29 cellular contexts compared by ENCODE assay signal in the genomic region with DNA sequence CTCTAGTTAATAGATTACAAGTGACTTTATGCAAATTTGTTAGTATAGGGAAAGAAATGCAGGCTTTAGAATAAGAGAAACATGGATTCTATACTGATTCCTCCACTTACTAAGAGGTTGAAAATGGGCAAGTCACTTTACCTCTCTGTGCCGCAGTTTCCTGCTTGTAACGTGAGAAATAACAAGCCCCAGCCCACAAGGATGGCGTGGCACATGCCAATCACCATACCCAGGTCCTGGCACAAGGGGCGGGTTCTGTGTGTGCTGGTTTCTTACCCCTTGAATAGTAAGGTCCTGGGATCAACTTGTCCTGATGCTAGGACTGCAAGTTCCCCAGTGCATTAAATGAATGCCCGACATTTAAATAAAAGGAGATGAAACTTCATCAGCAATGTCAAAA. TPM values are rescaled to one million over a fixed set of nuclear protein-coding genes. Genes with fewer than 3 reads are reported as not detected.
A peak's percentile ranks its signal among the peaks of the same experiment; 100 is the strongest.
DNase-seq lines count a peak whose midpoint lies in the region; ATAC-seq, FAIRE-seq and TF ChIP-seq lines count a peak whose summit lies in the region.
"Had no signal": no experiment of that assay in that cellular context is flagged by ENCODE, and none has a peak within 500 bp of the region (broad histone marks: within the 10 kb centered on the region; RNA-seq: fewer than 3 reads in every experiment).

No MANE protein-coding gene starts in this region.

- no peaks in the 10 kb centered on the region for H3K9me3 Mint-ChIP-seq in activated CD4-positive, alpha-beta T cell treated with anti-CD3 and anti-CD28 coated beads, Interleukin-2, amount 10 ng/mL, durations not matched to agents 7 days and 5 days
- no peaks in the 10 kb centered on the region for H3K9me3 Mint-ChIP-seq in CD8-positive, alpha-beta T cell
- H3K9me3 Mint-ChIP-seq in activated naive CD4-positive, alpha-beta T cell treated with anti-CD3 and anti-CD28 coated beads, Interleukin-2, amount 10 ng/mL, durations not matched to agents 7 days and 5 days, result no peaks in the 10 kb centered on the region
- H3K9me3 Mint-ChIP-seq in naive thymus-derived CD4-positive, alpha-beta T cell, result peaks cover 0 to 5% (median 0%) of the 10 kb centered on the region in 11 donors
- H3K9me3 Mint-ChIP-seq: activated T-helper 1 cell treated with anti-CD3 and anti-CD28 coated beads, Interleukin-12 subunit alpha, Interleukin-12 subunit beta, Interleukin-2, Interleukin-4 antibody, amounts not matched to agents 30 ng/mL and 10 ng/mL and 1 ng/mL, durations not matched to agents 14 hours and 24 hours and 36 hours; neural crest cell; T-helper 2 cell treated with Interferon-gamma antibody and Interleukin-4, amounts not matched to agents 5 μg/mL and 100 μg/mL, for 36 hours had no signal

- peaks cover 58% of the 10 kb centered on the region for H3K4me1 ChIP-seq in CD8-positive, alpha-beta T cell (ENCODE audit: insufficient read depth, low read length)
- peaks cover 42 to 56% of the 10 kb centered on the region in 2 donors for H3K4me1 ChIP-seq in naive thymus-derived CD4-positive, alpha-beta T cell (ENCODE audit: control insufficient read depth in 2 of 2, insufficient read depth in 2 of 2, low read length in 2 of 2)
- H3K4me1 ChIP-seq: gastroesophageal sphincter, upper lobe of right lung had no signal

- H3K4me3 Mint-ChIP-seq in activated CD4-positive, alpha-beta T cell treated with anti-CD3 and anti-CD28 coated beads, Interleukin-2, amount 10 ng/mL, durations not matched to agents 7 days and 5 days, result no peak overlapping the region
- no peak overlapping the region for H3K4me3 Mint-ChIP-seq in CD8-positive, alpha-beta T cell
- no peak overlapping the region for H3K4me3 Mint-ChIP-seq in activated naive CD4-positive, alpha-beta T cell treated with anti-CD3 and anti-CD28 coated beads, Interleukin-2, amount 10 ng/mL, durations not matched to agents 7 days and 5 days
- H3K4me3 Mint-ChIP-seq in naive thymus-derived CD4-positive, alpha-beta T cell, result peak overlapping the region in 3 of 10 donors; percentile 25 to 50 (median 48)
- H3K4me3 Mint-ChIP-seq: activated T-helper 1 cell treated with anti-CD3 and anti-CD28 coated beads, Interleukin-12 subunit alpha, Interleukin-12 subunit beta, Interleukin-2, Interleukin-4 antibody, amounts not matched to agents 30 ng/mL and 10 ng/mL and 1 ng/mL, durations not matched to agents 14 hours and 24 hours and 36 hours; CD14-positive monocyte; neural crest cell; stimulated activated naive B cell treated with anti-CD40 and anti-IgM and Interleukin-4, amounts not matched to agents 10 μg/mL and 1 μg/mL and 100 μg/mL, for 72 hours; T-helper 2 cell treated with Interferon-gamma antibody and Interleukin-4, amounts not matched to agents 5 μg/mL and 100 μg/mL, for 36 hours had no signal

- H3K4me3 ChIP-seq in CD8-positive, alpha-beta T cell (ENCODE audit: low read depth, low read length), result no peak overlapping the region
- no peak overlapping the region for H3K4me3 ChIP-seq in naive thymus-derived CD4-positive, alpha-beta T cell (ENCODE audit: low read length)
- H3K4me3 ChIP-seq: gastroesophageal sphincter, ovary, upper lobe of right lung had no signal

- no peak for FAIRE-seq in urothelium cell line (lab: Jason Lieb, UNC)

- H3K9me3 ChIP-seq in CD8-positive, alpha-beta T cell (ENCODE audit: low read length), result no peaks in the 10 kb centered on the region
- H3K9me3 ChIP-seq in naive thymus-derived CD4-positive, alpha-beta T cell (ENCODE audit: control insufficient read depth in 2 of 3, low read length in 3 of 3), result no peaks in the 10 kb centered on the region
- H3K9me3 ChIP-seq: gastroesophageal sphincter, ovary, upper lobe of right lung had no signal

- peak; percentile 48 for ATAC-seq in CD8-positive, alpha-beta T cell
- peak; percentile 44 for ATAC-seq in naive thymus-derived CD4-positive, alpha-beta T cell
- ATAC-seq: gastroesophageal sphincter; left cardiac atrium; Panc1; stimulated activated naive B cell treated with anti-CD40 and anti-IgM and Interleukin-4, amounts not matched to agents 10 μg/mL and 1 μg/mL and 100 μg/mL, for 72 hours; upper lobe of right lung had no signal

- H3K27ac Mint-ChIP-seq in activated CD4-positive, alpha-beta T cell treated with anti-CD3 and anti-CD28 coated beads, Interleukin-2, amount 10 ng/mL, durations not matched to agents 7 days and 5 days, result peak overlapping the region; percentile 38
- no peak overlapping the region for H3K27ac Mint-ChIP-seq in CD8-positive, alpha-beta T cell
- no peak overlapping the region for H3K27ac Mint-ChIP-seq in activated naive CD4-positive, alpha-beta T cell treated with anti-CD3 and anti-CD28 coated beads, Interleukin-2, amount 10 ng/mL, durations not matched to agents 7 days and 5 days
- H3K27ac Mint-ChIP-seq in naive thymus-derived CD4-positive, alpha-beta T cell, result peak overlapping the region in 6 of 9 donors; percentile 3 to 59 (median 44)
- H3K27ac Mint-ChIP-seq: activated T-helper 1 cell treated with anti-CD3 and anti-CD28 coated beads, Interleukin-12 subunit alpha, Interleukin-12 subunit beta, Interleukin-2, Interleukin-4 antibody, amounts not matched to agents 30 ng/mL and 10 ng/mL and 1 ng/mL, durations not matched to agents 14 hours and 24 hours and 36 hours; IgD-negative memory B cell; stimulated activated naive B cell treated with anti-CD40 and anti-IgM and Interleukin-4, amounts not matched to agents 10 μg/mL and 1 μg/mL and 100 μg/mL, for 72 hours; T-helper 2 cell treated with Interferon-gamma antibody and Interleukin-4, amounts not matched to agents 5 μg/mL and 100 μg/mL, for 36 hours had no signal

- no peaks in the 10 kb centered on the region for H3K27me3 ChIP-seq in CD8-positive, alpha-beta T cell (ENCODE audit: insufficient read depth, low read length)
- H3K27me3 ChIP-seq in naive thymus-derived CD4-positive, alpha-beta T cell (ENCODE audit: control insufficient read depth in 2 of 2, insufficient read depth in 2 of 2, low read length in 2 of 2), result no peaks in the 10 kb centered on the region
- H3K27me3 ChIP-seq: ovary, upper lobe of right lung had no signal

- TF ChIP-seq POLR2A in erythroblast (IDR thresholded peaks at IDR 0.05; ENCODE audit: low read length), result no peak

- DNase-seq in activated CD4-positive, alpha-beta T cell treated with anti-CD3 and anti-CD28 coated beads, Interleukin-2, amount 10 ng/mL, durations not matched to agents 7 days and 5 days, result no peak
- DNase-seq in activated CD4-positive, alpha-beta T cell treated with anti-CD3 and anti-CD28 coated beads, Interleukin-2, amount 50 U/mL, for 1 hour, result no peak
- DNase-seq in CD8-positive, alpha-beta T cell, result peak in 2 of 7 experiments; percentile 27 to 67
- peak; percentile 43 for DNase-seq in activated naive CD4-positive, alpha-beta T cell treated with anti-CD3 and anti-CD28 coated beads, Interleukin-2, amount 10 ng/mL, durations not matched to agents 7 days and 5 days
- DNase-seq in naive thymus-derived CD4-positive, alpha-beta T cell, result no peak
- no peak for DNase-seq in erythroblast (lab: John Stamatoyannopoulos, UW)
- no peak for DNase-seq in urothelium cell line (ENCODE audit: low spot score)
- no peak for DNase-seq in pons (ENCODE audit: low spot score)
- DNase-seq: 8988T; activated CD4-positive, CD25-positive, alpha-beta regulatory T cell treated with anti-CD3 and anti-CD28 coated beads, Interleukin-2, amount 50 U/mL, for 72 hours; hippocampal formation; left cardiac atrium; NCI-H1436 treated with DMSO at 0.1 percent for 48 hours; NCI-H748 treated with DMSO at 0.1 percent for 48 hours; ovary; retina; SHP77; stimulated activated naive B cell treated with anti-CD40 and anti-IgM and Interleukin-4, amounts not matched to agents 10 μg/mL and 1 μg/mL and 100 μg/mL, for 72 hours; upper lobe of right lung had no signal

- no peak for TF ChIP-seq CTCF in CD8-positive, alpha-beta T cell (IDR thresholded peaks at IDR 0.05)

- intact Hi-C loops in CD8-positive, alpha-beta T cell (cut with DNase I, micrococcal nuclease), result no loop called here
- intact Hi-C loops in naive thymus-derived CD4-positive, alpha-beta T cell (cut with micrococcal nuclease), result no loop called here

- POLR2A ChIA-PET in activated CD4-positive, alpha-beta T cell treated with anti-CD3 and anti-CD28 coated beads, Interleukin-2, amount 10 ng/mL, durations not matched to agents 7 days and 5 days (lab: Charles Lee), result no interaction called here
- POLR2A ChIA-PET in CD8-positive, alpha-beta T cell (lab: Charles Lee), result no interaction called here
- POLR2A ChIA-PET in naive thymus-derived CD4-positive, alpha-beta T cell (lab: Charles Lee), result no interaction called here

- peaks cover 8% of the 10 kb centered on the region for H3K27me3 Mint-ChIP-seq in activated CD4-positive, alpha-beta T cell treated with anti-CD3 and anti-CD28 coated beads, Interleukin-2, amount 10 ng/mL, durations not matched to agents 7 days and 5 days
- H3K27me3 Mint-ChIP-seq in CD8-positive, alpha-beta T cell (ENCODE audit: low read depth), result no peaks in the 10 kb centered on the region
- no peaks in the 10 kb centered on the region for H3K27me3 Mint-ChIP-seq in activated naive CD4-positive, alpha-beta T cell treated with anti-CD3 and anti-CD28 coated beads, Interleukin-2, amount 10 ng/mL, durations not matched to agents 7 days and 5 days
- H3K27me3 Mint-ChIP-seq in naive thymus-derived CD4-positive, alpha-beta T cell, result peaks cover 0 to 7% (median 0%) of the 10 kb centered on the region in 5 donors

- CTCF ChIA-PET in activated CD4-positive, alpha-beta T cell treated with anti-CD3 and anti-CD28 coated beads, Interleukin-2, amount 10 ng/mL, durations not matched to agents 7 days and 5 days (lab: Charles Lee), result no interaction called here
- CTCF ChIA-PET in CD8-positive, alpha-beta T cell (lab: Charles Lee), result no interaction called here
- CTCF ChIA-PET in activated naive CD4-positive, alpha-beta T cell treated with anti-CD3 and anti-CD28 coated beads, Interleukin-2, amount 10 ng/mL, durations not matched to agents 7 days and 5 days (lab: Charles Lee), result no interaction called here
- CTCF ChIA-PET in naive thymus-derived CD4-positive, alpha-beta T cell (lab: Charles Lee), result no interaction called here

- peaks cover 52% of the 10 kb centered on the region for H3K4me1 Mint-ChIP-seq in activated CD4-positive, alpha-beta T cell treated with anti-CD3 and anti-CD28 coated beads, Interleukin-2, amount 10 ng/mL, durations not matched to agents 7 days and 5 days
- H3K4me1 Mint-ChIP-seq in CD8-positive, alpha-beta T cell (ENCODE audit: low read depth), result peaks cover 53% of the 10 kb centered on the region
- H3K4me1 Mint-ChIP-seq in activated naive CD4-positive, alpha-beta T cell treated with anti-CD3 and anti-CD28 coated beads, Interleukin-2, amount 10 ng/mL, durations not matched to agents 7 days and 5 days, result peaks cover 62% of the 10 kb centered on the region
- peaks cover 22 to 37% (median 26%) of the 10 kb centered on the region in 7 donors for H3K4me1 Mint-ChIP-seq in naive thymus-derived CD4-positive, alpha-beta T cell
- H3K4me1 Mint-ChIP-seq: IgD-negative memory B cell; neural crest cell; stimulated activated naive B cell treated with anti-CD40 and anti-IgM and Interleukin-4, amounts not matched to agents 10 μg/mL and 1 μg/mL and 100 μg/mL, for 72 hours had no signal

- H3K27ac ChIP-seq in CD8-positive, alpha-beta T cell (ENCODE audit: low read depth, low read length), result no peak overlapping the region
- H3K27ac ChIP-seq in naive thymus-derived CD4-positive, alpha-beta T cell (ENCODE audit: low read depth, low read length), result no peak overlapping the region
- H3K27ac ChIP-seq: gastroesophageal sphincter, ovary, upper lobe of right lung had no signal

- no peaks in the 10 kb centered on the region for H3K36me3 ChIP-seq in CD8-positive, alpha-beta T cell (ENCODE audit: insufficient read depth, low read length)
- no peaks in the 10 kb centered on the region for H3K36me3 ChIP-seq in naive thymus-derived CD4-positive, alpha-beta T cell (ENCODE audit: control insufficient read depth in 2 of 3, insufficient read depth in 3 of 3, low read length in 3 of 3)
- H3K36me3 ChIP-seq: gastroesophageal sphincter, ovary, upper lobe of right lung had no signal

- peaks cover under 1% of the 10 kb centered on the region for H3K36me3 Mint-ChIP-seq in activated CD4-positive, alpha-beta T cell treated with anti-CD3 and anti-CD28 coated beads, Interleukin-2, amount 10 ng/mL, durations not matched to agents 7 days and 5 days (ENCODE audit: low read depth)
- H3K36me3 Mint-ChIP-seq in CD8-positive, alpha-beta T cell, result no peaks in the 10 kb centered on the region
- H3K36me3 Mint-ChIP-seq in activated naive CD4-positive, alpha-beta T cell treated with anti-CD3 and anti-CD28 coated beads, Interleukin-2, amount 10 ng/mL, durations not matched to agents 7 days and 5 days, result peaks cover 5% of the 10 kb centered on the region
- H3K36me3 Mint-ChIP-seq in naive thymus-derived CD4-positive, alpha-beta T cell, result no peaks in the 10 kb centered on the region
- H3K36me3 Mint-ChIP-seq: IgD-negative memory B cell; stimulated activated naive B cell treated with anti-CD40 and anti-IgM and Interleukin-4, amounts not matched to agents 10 μg/mL and 1 μg/mL and 100 μg/mL, for 72 hours had no signal

RNA-seq across cellular contexts. Expression of a gene that starts 8.0 kb away (rescaled TPM):
- under 1 TPM; 0.20 to 0.27 TPM for total RNA-seq in activated CD4-positive, alpha-beta T cell treated with anti-CD3 and anti-CD28 coated beads, Interleukin-2, amount 10 ng/mL, durations not matched to agents 7 days and 5 days
- under 1 TPM; 0.44 to 0.54 TPM for total RNA-seq in CD8-positive, alpha-beta T cell
- total RNA-seq in naive thymus-derived CD4-positive, alpha-beta T cell, result 10 to 100 TPM in 1 of 5 experiments, 1 to 10 TPM in 3, under 1 TPM in 1; 0.34 to 26.8 (median 2.2) TPM
- polyA plus RNA-seq in naive thymus-derived CD4-positive, alpha-beta T cell, result under 1 TPM; 0.46 to 0.69 TPM
- total RNA-seq: neural crest cell had no signal

RNA-seq across cellular contexts. Expression of a gene that starts 8.5 kb away (rescaled TPM):
- 1 to 10 TPM; 8.5 to 10.0 TPM for total RNA-seq in activated CD4-positive, alpha-beta T cell treated with anti-CD3 and anti-CD28 coated beads, Interleukin-2, amount 10 ng/mL, durations not matched to agents 7 days and 5 days
- total RNA-seq in CD8-positive, alpha-beta T cell, result 1 to 10 TPM; 1.7 TPM
- 10 to 100 TPM in 3 of 5 experiments, 1 to 10 TPM in 2; 3.3 to 11.8 (median 10.5) TPM for total RNA-seq in naive thymus-derived CD4-positive, alpha-beta T cell
- polyA plus RNA-seq in naive thymus-derived CD4-positive, alpha-beta T cell, result 1 to 10 TPM; 3.0 to 6.3 TPM

RNA-seq across cellular contexts. Expression of a gene that starts 25.4 kb away (rescaled TPM):
- total RNA-seq in activated CD4-positive, alpha-beta T cell treated with anti-CD3 and anti-CD28 coated beads, Interleukin-2, amount 10 ng/mL, durations not matched to agents 7 days and 5 days, result not detected
- total RNA-seq in CD8-positive, alpha-beta T cell, result not detected
- 10 to 100 TPM in 1 of 5 experiments, under 1 TPM in 3, not detected in 1; 0.67 to 10.3 (median 0.83) TPM for total RNA-seq in naive thymus-derived CD4-positive, alpha-beta T cell
- under 1 TPM in 1 of 2 donors, not detected in 1; 0.25 TPM for polyA plus RNA-seq in naive thymus-derived CD4-positive, alpha-beta T cell
- total RNA-seq: activated T-helper 1 cell treated with anti-CD3 and anti-CD28 coated beads, Interleukin-12 subunit alpha, Interleukin-12 subunit beta, Interleukin-2, Interleukin-4 antibody, amounts not matched to agents 30 ng/mL and 10 ng/mL and 1 ng/mL, durations not matched to agents 14 hours and 24 hours and 36 hours; lung microvascular endothelial cell; neural crest cell had no signal
- polyA plus RNA-seq: IgD-negative memory B cell had no signal

RNA-seq across cellular contexts. Expression of a gene that starts 34.0 kb away (rescaled TPM):
- total RNA-seq in activated CD4-positive, alpha-beta T cell treated with anti-CD3 and anti-CD28 coated beads, Interleukin-2, amount 10 ng/mL, durations not matched to agents 7 days and 5 days, result under 1 TPM; 0.35 to 0.67 TPM
- not detected for total RNA-seq in CD8-positive, alpha-beta T cell
- under 1 TPM; 0.34 to 0.92 (median 0.66) TPM for total RNA-seq in naive thymus-derived CD4-positive, alpha-beta T cell
- not detected for polyA plus RNA-seq in naive thymus-derived CD4-positive, alpha-beta T cell
- total RNA-seq: gastroesophageal sphincter, lung microvascular endothelial cell, skeletal muscle tissue, temporal lobe, upper lobe of right lung had no signal
- polyA plus RNA-seq: CD14-positive monocyte, IgD-negative memory B cell had no signal

RNA-seq across cellular contexts. Expression of a gene that starts 51.8 kb away (rescaled TPM):
- not detected for total RNA-seq in activated CD4-positive, alpha-beta T cell treated with anti-CD3 and anti-CD28 coated beads, Interleukin-2, amount 10 ng/mL, durations not matched to agents 7 days and 5 days
- not detected for total RNA-seq in CD8-positive, alpha-beta T cell
- not detected for total RNA-seq in naive thymus-derived CD4-positive, alpha-beta T cell
- polyA plus RNA-seq in naive thymus-derived CD4-positive, alpha-beta T cell, result not detected
- total RNA-seq: activated T-helper 1 cell treated with anti-CD3 and anti-CD28 coated beads, Interleukin-12 subunit alpha, Interleukin-12 subunit beta, Interleukin-2, Interleukin-4 antibody, amounts not matched to agents 30 ng/mL and 10 ng/mL and 1 ng/mL, durations not matched to agents 14 hours and 24 hours and 36 hours; lung microvascular endothelial cell; neural crest cell; skeletal muscle tissue; temporal lobe; upper lobe of right lung had no signal
- polyA plus RNA-seq: CD14-positive monocyte, IgD-negative memory B cell had no signal

Comparison
In these comparisons a context has a peak if more than half of its experiments do, and no peak if none do; other contexts are left out.
1. H3K27ac Mint-ChIP-seq: peak in activated CD4-positive, alpha-beta T cell treated with anti-CD3 and anti-CD28 coated beads, Interleukin-2, amount 10 ng/mL, durations not matched to agents 7 days and 5 days (single experiment) and naive thymus-derived CD4-positive, alpha-beta T cell (6 of 9); none in CD8-positive, alpha-beta T cell (single experiment) and activated naive CD4-positive, alpha-beta T cell treated with anti-CD3 and anti-CD28 coated beads, Interleukin-2, amount 10 ng/mL, durations not matched to agents 7 days and 5 days (single experiment).